1 cellular context compared by ENCODE assay signal in genomic region chr6:112109267-112109666, GRCh38.
TF ChIP-seq lines count a peak whose summit lies in the region.

No MANE protein-coding gene starts in this region.

TF ChIP-seq in GM23338, 12 proteins besides CTCF, POLR2A, EP300 and RAD21 (continued from another document):
- TF ChIP-seq NANOG (IDR thresholded peaks at IDR 0.05; ENCODE audit: borderline replicate concordance) (no peak), ZNF462 (CRISPR knock-in tag; IDR thresholded peaks at IDR 0.05) (no peak), POLR2AphosphoS5 (IDR thresholded peaks at IDR 0.05; ENCODE audit: low read depth) (no peak)
